ENCODE assay signal across 16 cellular contexts in the genomic region with DNA sequence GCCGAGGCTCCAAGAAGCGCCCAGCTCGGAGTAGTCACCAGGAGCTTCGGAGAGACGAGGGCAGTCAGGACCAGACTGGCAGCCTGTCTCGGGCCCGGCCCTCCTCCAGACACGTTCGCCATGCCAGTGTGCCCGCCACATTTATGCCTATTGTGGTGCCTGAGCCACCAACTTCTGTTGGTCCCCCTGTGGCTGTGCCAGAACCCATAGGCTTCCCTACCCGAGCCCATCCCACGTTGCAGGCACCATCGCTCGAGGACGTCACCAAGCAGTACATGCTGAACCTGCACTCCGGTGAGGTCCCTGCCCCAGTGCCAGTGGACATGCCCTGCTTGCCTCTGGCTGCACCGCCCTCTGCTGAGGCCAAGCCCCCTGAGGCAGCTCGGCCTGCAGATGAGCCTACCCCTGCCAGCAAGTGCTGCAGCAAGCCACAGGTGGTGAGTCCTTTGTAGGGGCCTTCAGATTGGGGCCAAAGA. TPM values are rescaled to one million over a fixed set of nuclear protein-coding genes. Genes with fewer than 3 reads are reported as not detected.
DNase-seq lines count a peak whose midpoint lies in the region; ATAC-seq and TF ChIP-seq lines count a peak whose summit lies in the region.
"Had no signal": no experiment of that assay in that cellular context is flagged by ENCODE, and none has a peak within 500 bp of the region (broad histone marks: within the 10 kb centered on the region; RNA-seq: fewer than 3 reads in every experiment).

No MANE protein-coding gene starts in this region.

- peak overlapping the region; percentile 89 for H3K27ac Mint-ChIP-seq in MCF 10A (ENCODE audit: low read depth, unreplicated experiment)
- H3K27ac Mint-ChIP-seq in activated naive CD8-positive, alpha-beta T cell treated with anti-CD3 and anti-CD28 coated beads for 36 hours, result no peak overlapping the region
- H3K27ac Mint-ChIP-seq: activated naive CD8-positive, alpha-beta T cell; stimulated activated naive CD8-positive, alpha-beta T cell treated with anti-CD3 and anti-CD28 coated beads, Interleukin-15, amount 100 ng/mL, for 72 hours had no signal

- no peaks in the 10 kb centered on the region for H3K9me3 Mint-ChIP-seq in MCF 10A (ENCODE audit: unreplicated experiment)
- no peaks in the 10 kb centered on the region for H3K9me3 Mint-ChIP-seq in activated naive CD8-positive, alpha-beta T cell treated with anti-CD3 and anti-CD28 coated beads for 36 hours
- H3K9me3 Mint-ChIP-seq: stimulated activated naive CD8-positive, alpha-beta T cell treated with anti-CD3 and anti-CD28 coated beads, Interleukin-15, amount 100 ng/mL, for 72 hours had no signal

- TF ChIP-seq CTCF in BJ (IDR thresholded peaks at IDR 0.05; ENCODE audit: insufficient read depth, low read depth, low read length) (no peak), MCF 10A (IDR thresholded peaks at IDR 0.05; ENCODE audit: unreplicated experiment) (no peak), right lobe of liver (IDR thresholded peaks at IDR 0.05) (no peak)

- peaks cover 20% of the 10 kb centered on the region for H3K36me3 ChIP-seq in BJ (ENCODE audit: control insufficient read depth, insufficient read depth, low read length)
- no peaks in the 10 kb centered on the region for H3K36me3 ChIP-seq in right lobe of liver

- intact Hi-C loops in MCF 10A (cut with micrococcal nuclease) (no loop called here), right lobe of liver (cut with DNase I) (no loop called here)

- CTCF ChIA-PET in BJ (lab: Yijun Ruan, JAX), result interaction anchor here (0.8 to 11.3 kb wide), 2 partner anchors 26 to 39 kb away, joined by 4 to 259 read pairs; no protein-coding TSS in a partner anchor
- CTCF ChIA-PET in MCF 10A (lab: Yijun Ruan, JAX), result interaction anchor here (2.1 kb wide), 1 partner anchor 40 kb away, joined by 6 read pairs; no protein-coding TSS in a partner anchor

- H3K4me3 ChIP-seq in BJ (ENCODE audit: low read depth, low read length), result peak overlapping the region; percentile 80
- peak overlapping the region in 2 of 3 donors; percentile 13 to 15 for H3K4me3 ChIP-seq in right lobe of liver
- peak overlapping the region in 6 of 7 experiments; percentile 1 to 52 (median 14) for H3K4me3 ChIP-seq in skin epidermis

- peak overlapping the region; percentile 68 for H3K4me3 Mint-ChIP-seq in MCF 10A (ENCODE audit: unreplicated experiment)
- no peak overlapping the region for H3K4me3 Mint-ChIP-seq in activated naive CD8-positive, alpha-beta T cell treated with anti-CD3 and anti-CD28 coated beads for 36 hours
- H3K4me3 Mint-ChIP-seq: activated naive CD8-positive, alpha-beta T cell; stimulated activated naive CD8-positive, alpha-beta T cell treated with anti-CD3 and anti-CD28 coated beads, Interleukin-15, amount 100 ng/mL, for 72 hours had no signal

- peaks cover 0 to 9% (median 3%) of the 10 kb centered on the region in 4 donors for H3K4me1 ChIP-seq in right lobe of liver

- DNase-seq in BJ (ENCODE audit: low read depth), result no peak
- DNase-seq in MCF 10A (ENCODE audit: unreplicated experiment), result no peak
- no peak for DNase-seq in right lobe of liver
- no peak for DNase-seq in stimulated activated naive CD8-positive, alpha-beta T cell treated with anti-CD3 and anti-CD28 coated beads, Interleukin-15, Interleukin-2, amounts not matched to agents 100 U/mL and 50 U/mL, for 24 hours
- no peak for DNase-seq in activated CD4-positive, CD25-positive, alpha-beta regulatory T cell (lab: John Stamatoyannopoulos, UW)
- DNase-seq in NCI-H2107 (lab: John Stamatoyannopoulos, UW), result no peak
- no peak for DNase-seq in activated naive CD8-positive, alpha-beta T cell treated with anti-CD3 and anti-CD28 coated beads for 36 hours
- DNase-seq: activated CD4-positive, alpha-beta T cell treated with anti-CD3 and anti-CD28 coated beads, Interleukin-2, amount 50 U/mL, for 48 hours; C1 segment of cervical spinal cord; left colon; MV-4-11; NCI-H69; stimulated activated naive CD8-positive, alpha-beta T cell treated with anti-CD3 and anti-CD28 coated beads, Interleukin-15, amount 100 ng/mL, for 72 hours had no signal

- no peaks in the 10 kb centered on the region for H3K27me3 ChIP-seq in BJ (ENCODE audit: control insufficient read depth, insufficient read depth, low read length)
- no peaks in the 10 kb centered on the region for H3K27me3 ChIP-seq in right lobe of liver

- no TSS peak for BruUV-seq in MCF 10A (replicated peaks; lab: Mats Ljungman, UMichigan)

- H3K9me3 ChIP-seq in right lobe of liver, result no peaks in the 10 kb centered on the region

- no peak for TF ChIP-seq POLR2A in right lobe of liver (IDR thresholded peaks at IDR 0.05)

- H3K36me3 Mint-ChIP-seq in MCF 10A (ENCODE audit: insufficient read depth, unreplicated experiment), result peaks cover 11% of the 10 kb centered on the region
- no peaks in the 10 kb centered on the region for H3K36me3 Mint-ChIP-seq in activated naive CD8-positive, alpha-beta T cell treated with anti-CD3 and anti-CD28 coated beads for 36 hours
- H3K36me3 Mint-ChIP-seq: activated naive CD8-positive, alpha-beta T cell had no signal

- H3K4me1 Mint-ChIP-seq in MCF 10A (ENCODE audit: insufficient read depth, unreplicated experiment), result peaks cover 52% of the 10 kb centered on the region
- H3K4me1 Mint-ChIP-seq in activated naive CD8-positive, alpha-beta T cell treated with anti-CD3 and anti-CD28 coated beads for 36 hours, result peaks cover 8% of the 10 kb centered on the region

- H3K27ac ChIP-seq in right lobe of liver, result no peak overlapping the region
- peak overlapping the region in 8 of 21 experiments; percentile 11 to 91 (median 47) for H3K27ac ChIP-seq in skin epidermis
- H3K27ac ChIP-seq: epithelial cell of prostate had no signal

- H3K27me3 Mint-ChIP-seq in MCF 10A (ENCODE audit: insufficient read depth, unreplicated experiment), result no peaks in the 10 kb centered on the region
- peaks cover 22% of the 10 kb centered on the region for H3K27me3 Mint-ChIP-seq in activated naive CD8-positive, alpha-beta T cell treated with anti-CD3 and anti-CD28 coated beads for 36 hours

- POLR2A ChIA-PET in BJ (lab: Charles Lee) (no interaction called here), MCF 10A (lab: Yijun Ruan, JAX) (interaction anchor here (0.6 kb wide), 1 partner anchor 10 kb away, joined by 3 read pairs; no protein-coding TSS in a partner anchor)

- no CpG with 5 or more reads among the region's 18 CpGs for WGBS in right lobe of liver (ENCODE audit: insufficient coverage, low coverage, low lambda C conversion rate, missing lambda C conversion rate)

- ATAC-seq in right lobe of liver, result no peak
- no peak for ATAC-seq in stimulated activated naive CD8-positive, alpha-beta T cell treated with anti-CD3 and anti-CD28 coated beads, Interleukin-15, Interleukin-2, amounts not matched to agents 100 U/mL and 50 U/mL, for 24 hours
- ATAC-seq: left colon; stimulated activated naive CD8-positive, alpha-beta T cell treated with anti-CD3 and anti-CD28 coated beads, Interleukin-15, amount 100 ng/mL, for 72 hours had no signal

RNA-seq across cellular contexts. Expression of gene ARHGEF17, which starts 3.4 kb away (rescaled TPM):
- polyA plus RNA-seq in BJ (2011; rRNA removed), result 50.3 and 85.7 TPM in 2 replicates
- polyA minus RNA-seq in BJ (2011; rRNA and poly(A)+ RNA removed), result 92.9 and 102 TPM in 2 replicates
- total RNA-seq in MCF 10A (2022), result 27.6 and 29.3 TPM in 2 replicates
- total RNA-seq in right lobe of liver, result 1 to 10 TPM; 4.6 to 7.3 (median 5.4) TPM
- total RNA-seq in activated naive CD8-positive, alpha-beta T cell treated with anti-CD3 and anti-CD28 coated beads for 36 hours, result under 1 TPM in 1 of 2 experiments, not detected in 1; 0.08 TPM

RNA-seq across cellular contexts. Expression of gene P2RY6, which starts 39.3 kb away (rescaled TPM):
- 0.56 and 1.5 TPM in 2 replicates for polyA plus RNA-seq in BJ (2011; rRNA removed)
- 0.46 and 0.90 TPM in 2 replicates for polyA minus RNA-seq in BJ (2011; rRNA and poly(A)+ RNA removed)
- total RNA-seq in MCF 10A (2022) (not detected in 2 replicates), right lobe of liver (1 to 10 TPM in 1 of 6 experiments, under 1 TPM in 5; 0.24 to 1.8 (median 0.62) TPM)
- not detected for total RNA-seq in activated naive CD8-positive, alpha-beta T cell treated with anti-CD3 and anti-CD28 coated beads for 36 hours

Comparison
In these comparisons a context has a peak if more than half of its experiments do, and no peak if none do; other contexts are left out.
1. H3K4me3 ChIP-seq: peak in every context shown above with its lines; median percentile 80 in BJ; 14 in skin epidermis; 14 in right lobe of liver.
2. RNA of gene ARHGEF17, which starts 3.4 kb away (total RNA-seq): 27.6 to 29.3 TPM in MCF 10A and 4.6 to 7.3 TPM in right lobe of liver; 0.08 TPM in activated naive CD8-positive, alpha-beta T cell treated with anti-CD3 and anti-CD28 coated beads for 36 hours; every median in the first group is over 4 times any median in the second.